8 cellular contexts compared by ENCODE assay signal in the genomic region with DNA sequence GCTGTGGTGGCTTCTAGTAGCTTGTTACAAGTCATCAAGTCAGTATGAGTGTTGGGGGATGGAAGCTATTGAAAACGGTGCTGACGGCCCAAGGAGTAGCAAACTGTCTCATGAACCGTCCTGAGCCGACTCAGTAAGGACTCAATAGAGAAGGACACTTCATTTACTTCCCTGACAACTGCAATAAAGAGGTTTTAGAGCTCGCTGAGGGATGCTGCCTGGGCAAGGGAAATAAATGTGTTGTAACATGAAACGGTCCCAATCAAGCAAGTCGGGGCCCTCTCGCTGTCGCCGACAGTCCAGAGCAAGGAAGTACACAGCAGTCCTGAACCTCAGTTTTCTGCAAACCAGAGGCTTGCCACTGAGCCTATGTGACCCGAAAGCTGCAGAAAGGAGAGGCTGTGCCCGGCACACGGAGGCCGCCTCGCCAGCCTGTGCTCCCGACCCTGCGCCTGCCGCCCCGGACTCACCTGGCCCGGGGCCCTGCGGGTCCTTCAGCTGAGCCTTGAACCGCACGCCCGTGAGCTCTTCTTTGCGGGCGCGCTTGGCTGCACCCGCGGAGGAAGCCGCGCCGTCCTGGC. TPM values are rescaled to one million over a fixed set of nuclear protein-coding genes. Genes with fewer than 3 reads are reported as not detected.
DNase-seq lines count a peak whose midpoint lies in the region; ATAC-seq and TF ChIP-seq lines count a peak whose summit lies in the region.

No MANE protein-coding gene starts in this region.

- H3K36me3 ChIP-seq in gastroesophageal sphincter = peaks cover 0 to 13% of the 10 kb centered on the region in 2 donors

- DNase-seq in GM12865 (ENCODE audit: low read depth) (peak; percentile 32), retinal pigment epithelial cell (ENCODE audit: low read depth) (no peak), NCI-H1092 (lab: John Stamatoyannopoulos, UW) (no peak), NCI-H1048 (lab: John Stamatoyannopoulos, UW) (no peak), hepatic stellate cell (ENCODE audit: low spot score) (no peak)

- no peaks in the 10 kb centered on the region for H3K27me3 ChIP-seq in gastroesophageal sphincter

- H3K27ac ChIP-seq in VCaP (peak overlapping the region; percentile 89), gastroesophageal sphincter (peak overlapping the region in 2 of 4 donors; percentile 88 to 89)

- WGBS in gastroesophageal sphincter (ENCODE audit: low coverage in 1 of 2), 2 donors = 0 to 1% methylated on average over 12 to 20 of the region's 32 CpGs

- ATAC-seq in HG02943 (IDR thresholded peaks at IDR 0.05; ENCODE audit: low read depth, unreplicated experiment) (peak; percentile 29), gastroesophageal sphincter (peak; percentile 50)

- TF ChIP-seq CTCF in GM12865 (IDR thresholded peaks at IDR 0.05; ENCODE audit: insufficient read depth, low read depth, low read length, missing control alignments) = no peak
- no peak for TF ChIP-seq CTCF in VCaP (conservative IDR thresholded peaks at IDR 0.05)
- no peak for TF ChIP-seq CTCF in gastroesophageal sphincter (IDR thresholded peaks at IDR 0.05)
- no peak for TF ChIP-seq CTCF in retinal pigment epithelial cell (conservative IDR thresholded peaks at IDR 0.05; ENCODE audit: low read depth, low read length)

- H3K4me3 ChIP-seq in GM12865 (ENCODE audit: low read depth, low read length) (peak overlapping the region; percentile 88), gastroesophageal sphincter (peak overlapping the region; percentile 70 to 90), retinal pigment epithelial cell (ENCODE audit: low read length) (peak overlapping the region; percentile 89)

- no peaks in the 10 kb centered on the region for H3K9me3 ChIP-seq in gastroesophageal sphincter

- peaks cover 3 to 48% (median 4%) of the 10 kb centered on the region in 3 donors for H3K4me1 ChIP-seq in gastroesophageal sphincter

- no peak for TF ChIP-seq EP300 in gastroesophageal sphincter (IDR thresholded peaks at IDR 0.05)

- TF ChIP-seq POLR2A in gastroesophageal sphincter (IDR thresholded peaks at IDR 0.05) = no peak

RNA-seq across cellular contexts. Expression of a gene that starts 0.4 kb away (rescaled TPM):
- 10 to 100 TPM; 18.3 to 26.9 (median 20.7) TPM for total RNA-seq in gastroesophageal sphincter

RNA-seq across cellular contexts. Expression of a gene that starts 20.1 kb away (rescaled TPM):
- total RNA-seq in gastroesophageal sphincter = 10 to 100 TPM; 43.1 to 71.4 (median 51.1) TPM
